8 cellular contexts compared by ENCODE assay signal in genomic region chr17:48335858-48336500, GRCh38.
DNase-seq lines count a peak whose midpoint lies in the region; ATAC-seq, FAIRE-seq and TF ChIP-seq lines count a peak whose summit lies in the region.

No MANE protein-coding gene starts in this region.

- no peaks in the 10 kb centered on the region for H3K36me3 ChIP-seq in kidney (ENCODE audit: control insufficient read depth in 1 of 2, insufficient read depth in 2 of 2, low read length in 2 of 2)

- no peak overlapping the region for H3K4me3 ChIP-seq in kidney (ENCODE audit: low read length in 2 of 2)

- no peaks in the 10 kb centered on the region for H3K4me1 ChIP-seq in kidney (ENCODE audit: control insufficient read depth in 1 of 2, insufficient read depth in 1 of 2, low read depth in 1 of 2, low read length in 2 of 2)

- DNase-seq in AG09319 (ENCODE audit: extremely low read depth, low read depth) (peak; percentile 8), GM18507 (ENCODE audit: extremely low spot score, insufficient read length, low read depth) (no peak), NCI-H226 (peak; percentile 27), amniotic stem cell (lab: John Stamatoyannopoulos, UW) (peak; percentile 12), kidney (no peak), urothelium cell line (ENCODE audit: low spot score) (peak; percentile 12)
- DNase-seq in activated CD4-positive, CD25-positive, alpha-beta regulatory T cell (lab: John Stamatoyannopoulos, UW), result no peak

- FAIRE-seq in GM18507 (lab: Jason Lieb, UNC) (peak; percentile 84), kidney (lab: Jason Lieb, UNC) (peak; percentile 98), urothelium cell line (lab: Jason Lieb, UNC) (no peak)

- no peak overlapping the region for H3K9ac ChIP-seq in kidney (ENCODE audit: low read length in 2 of 2)

- intact Hi-C loops in kidney (cut with DNase I), result loop anchor here (10.0 kb wide), 1 partner anchor 259 kb away; the partner anchor contains the start of genes HOXB3 and HOXB5

- no peaks in the 10 kb centered on the region for H3K9me3 ChIP-seq in kidney (ENCODE audit: control insufficient read depth in 1 of 2, low read length in 2 of 2)

- no peak for ATAC-seq in HG02884 (IDR thresholded peaks at IDR 0.05; ENCODE audit: unreplicated experiment)

- TF ChIP-seq CTCF in AG09319 (IDR thresholded peaks at IDR 0.05; ENCODE audit: low read depth, low read length) (peak; percentile 68), kidney (IDR thresholded peaks at IDR 0.05; ENCODE audit: borderline replicate concordance, extremely low read depth, insufficient read depth) (peak; percentile 66)

- no peak overlapping the region for H3K27ac ChIP-seq in kidney (ENCODE audit: low read depth in 2 of 2, low read length in 2 of 2)

Comparison
In these comparisons a context has a peak if more than half of its experiments do, and no peak if none do; other contexts are left out.
1. DNase-seq: peak in AG09319 (single experiment), NCI-H226 (single experiment), amniotic stem cell (single experiment) and urothelium cell line (single experiment); none in GM18507 (single experiment), kidney (single experiment) and activated CD4-positive, CD25-positive, alpha-beta regulatory T cell (0 of 4).